Comparison of ENCODE assay signal across 20 cellular contexts in genomic region chr12:46944771-46945170, GRCh38.
"Had no signal": no experiment of that assay in that cellular context is flagged by ENCODE, and none has a peak within 500 bp of the region (broad histone marks: within the 10 kb centered on the region; RNA-seq: fewer than 3 reads in every experiment).

No MANE protein-coding gene starts in this region.

- H3K27ac Mint-ChIP-seq: activated CD4-positive, alpha-beta memory T cell treated with anti-CD3 and anti-CD28 coated beads, Interleukin-2, amount 10 ng/mL, durations not matched to agents 7 days and 5 days; activated CD4-positive, alpha-beta T cell treated with anti-CD3 and anti-CD28 coated beads, Interleukin-2, amount 10 ng/mL, durations not matched to agents 7 days and 5 days; activated naive CD4-positive, alpha-beta T cell treated with anti-CD3 and anti-CD28 coated beads, Interleukin-2, amount 50 U/mL, for 24 hours; activated naive CD8-positive, alpha-beta T cell treated with anti-CD3 and anti-CD28 coated beads, Interleukin-2, amount 50 U/mL, for 24 hours; activated T-cell treated with anti-CD3 and anti-CD28 coated beads, Interleukin-2, amount 50 U/mL, for 24 hours; endodermal cell; nephron had no signal

- H3K36me3 Mint-ChIP-seq: activated naive CD4-positive, alpha-beta T cell treated with anti-CD3 and anti-CD28 coated beads, Interleukin-2, amount 50 U/mL, for 24 hours had no signal

- H3K9me3 Mint-ChIP-seq: activated CD4-positive, alpha-beta memory T cell treated with anti-CD3 and anti-CD28 coated beads, Interleukin-2, amount 10 ng/mL, durations not matched to agents 7 days and 5 days; activated CD4-positive, alpha-beta T cell treated with anti-CD3 and anti-CD28 coated beads, Interleukin-2, amount 10 ng/mL, durations not matched to agents 7 days and 5 days; activated naive CD4-positive, alpha-beta T cell treated with anti-CD3 and anti-CD28 coated beads, Interleukin-2, amount 50 U/mL, for 24 hours; activated naive CD8-positive, alpha-beta T cell treated with anti-CD3 and anti-CD28 coated beads, Interleukin-2, amount 50 U/mL, for 24 hours; activated T-cell treated with anti-CD3 and anti-CD28 coated beads, Interleukin-2, amount 50 U/mL, for 24 hours had no signal

- H3K4me1 Mint-ChIP-seq: activated CD4-positive, alpha-beta memory T cell treated with anti-CD3 and anti-CD28 coated beads, Interleukin-2, amount 10 ng/mL, durations not matched to agents 7 days and 5 days; activated CD4-positive, alpha-beta T cell treated with anti-CD3 and anti-CD28 coated beads, Interleukin-2, amount 10 ng/mL, durations not matched to agents 7 days and 5 days; activated naive CD4-positive, alpha-beta T cell treated with anti-CD3 and anti-CD28 coated beads, Interleukin-2, amount 50 U/mL, for 24 hours; activated naive CD8-positive, alpha-beta T cell treated with anti-CD3 and anti-CD28 coated beads, Interleukin-2, amount 50 U/mL, for 24 hours; endodermal cell had no signal

- H3K36me3 ChIP-seq: left ventricle myocardium inferior, spleen, transverse colon, uterus had no signal

- DNase-seq: activated CD4-positive, alpha-beta memory T cell treated with anti-CD3 and anti-CD28 coated beads, Interleukin-2, amount 10 ng/mL, durations not matched to agents 7 days and 5 days; activated CD4-positive, alpha-beta T cell treated with anti-CD3 and anti-CD28 coated beads, Interleukin-2, amount 10 ng/mL, durations not matched to agents 7 days and 5 days; activated CD4-positive, CD25-positive, alpha-beta regulatory T cell treated with anti-CD3 and anti-CD28 coated beads, Interleukin-2, amount 50 U/mL, for 72 hours; activated CD8-positive, alpha-beta memory T cell treated with anti-CD3 and anti-CD28 coated beads, Interleukin-2, amount 50 U/mL, for 48 hours; activated gamma-delta T cell; activated naive CD8-positive, alpha-beta T cell treated with anti-CD3 and anti-CD28 coated beads, Interleukin-2, amount 50 U/mL, for 24 hours; activated T-cell treated with anti-CD3 and anti-CD28 coated beads, Interleukin-2, amount 50 U/mL, for 24 hours; central memory CD4-positive, alpha-beta T cell; endodermal cell; foreskin melanocyte; islet precursor cell; left ventricle myocardium inferior; right cardiac atrium; spleen; stimulated activated naive CD4-positive, alpha-beta T cell treated with Interleukin-2 at 50 U/mL for 16 hours; transverse colon; uterus had no signal

- H3K4me1 ChIP-seq: left ventricle myocardium inferior, spleen, testis, transverse colon, uterus had no signal

- H3K27ac ChIP-seq: left ventricle myocardium inferior, spleen, testis, transverse colon, uterus had no signal

- ATAC-seq: activated naive CD8-positive, alpha-beta T cell treated with anti-CD3 and anti-CD28 coated beads, Interleukin-2, amount 50 U/mL, for 24 hours; right cardiac atrium had no signal

- H3K4me3 ChIP-seq: left ventricle myocardium inferior, spleen, testis, transverse colon, uterus had no signal

- H3K9me3 ChIP-seq: left ventricle myocardium inferior, spleen, testis, transverse colon, uterus had no signal

- H3K27me3 Mint-ChIP-seq: activated CD4-positive, alpha-beta T cell treated with anti-CD3 and anti-CD28 coated beads, Interleukin-2, amount 10 ng/mL, durations not matched to agents 7 days and 5 days; activated naive CD4-positive, alpha-beta T cell treated with anti-CD3 and anti-CD28 coated beads, Interleukin-2, amount 50 U/mL, for 24 hours; activated T-cell treated with anti-CD3 and anti-CD28 coated beads, Interleukin-2, amount 50 U/mL, for 24 hours had no signal

- H3K27me3 ChIP-seq: spleen, testis, transverse colon, uterus had no signal

- H3K4me3 Mint-ChIP-seq: activated CD4-positive, alpha-beta memory T cell treated with anti-CD3 and anti-CD28 coated beads, Interleukin-2, amount 10 ng/mL, durations not matched to agents 7 days and 5 days; activated CD4-positive, alpha-beta T cell treated with anti-CD3 and anti-CD28 coated beads, Interleukin-2, amount 10 ng/mL, durations not matched to agents 7 days and 5 days; activated naive CD4-positive, alpha-beta T cell treated with anti-CD3 and anti-CD28 coated beads, Interleukin-2, amount 50 U/mL, for 24 hours; activated naive CD8-positive, alpha-beta T cell treated with anti-CD3 and anti-CD28 coated beads, Interleukin-2, amount 50 U/mL, for 24 hours; activated T-cell treated with anti-CD3 and anti-CD28 coated beads, Interleukin-2, amount 50 U/mL, for 24 hours; endodermal cell; nephron had no signal
